In the genomic region with DNA sequence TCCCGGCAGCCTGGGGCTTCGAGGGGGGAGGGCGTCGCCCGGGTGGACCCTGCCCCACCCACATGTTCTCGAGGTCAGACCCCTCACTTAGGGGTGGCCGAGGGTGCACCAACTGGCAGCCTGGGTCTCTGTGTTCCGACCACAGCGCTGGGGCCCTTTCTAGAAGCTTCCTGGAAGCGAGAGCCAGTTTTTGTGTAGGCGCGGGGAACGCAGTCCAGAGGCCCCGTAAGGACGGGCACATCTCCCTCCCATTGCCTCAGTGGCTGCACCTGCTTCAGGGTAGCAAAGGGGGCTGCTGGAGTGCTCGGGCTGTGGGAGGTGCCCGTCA, we compare ENCODE assay signal across 27 cellular contexts.
"Had no signal": no experiment of that assay in that cellular context is flagged by ENCODE, and none has a peak within 500 bp of the region (broad histone marks: within the 10 kb centered on the region; RNA-seq: fewer than 3 reads in every experiment).

No MANE protein-coding gene starts in this region.

- H3K4me1 Mint-ChIP-seq: memory B cell; stimulated activated effector memory CD8-positive, alpha-beta T cell treated with anti-CD3 and anti-CD28 coated beads, Interleukin-12 subunit alpha, Interleukin-12 subunit beta, amount 100 ng/mL, for 72 hours had no signal

- H3K4me3 ChIP-seq: heart right ventricle, hepatocyte, left lung, lung, neural progenitor cell, ovary, prostate gland, sigmoid colon, spleen, suprapubic skin, thoracic aorta, tibial artery, uterus had no signal

- H3K9me3 ChIP-seq: ovary, prostate gland had no signal

- H3K9me3 Mint-ChIP-seq: natural killer cell treated with Interleukin-12 subunit alpha and Interleukin-12 subunit beta and Interleukin-15 and Interleukin-18, amount 100 ng/mL, for 72 hours; neural progenitor cell; stimulated activated effector memory CD8-positive, alpha-beta T cell treated with anti-CD3 and anti-CD28 coated beads, Interleukin-12 subunit alpha, Interleukin-12 subunit beta, amount 100 ng/mL, for 72 hours had no signal

- ATAC-seq: heart right ventricle; left colon; left lung; naive thymus-derived CD4-positive, alpha-beta T cell; natural killer cell treated with Interleukin-12 subunit alpha and Interleukin-12 subunit beta and Interleukin-15 and Interleukin-18, amount 100 ng/mL, for 72 hours; right cardiac atrium; stimulated activated effector memory CD8-positive, alpha-beta T cell treated with anti-CD3 and anti-CD28 coated beads, Interleukin-12 subunit alpha, Interleukin-12 subunit beta, amount 100 ng/mL, for 72 hours had no signal

- H3K27ac ChIP-seq: heart right ventricle, hepatocyte, left lung, neural progenitor cell, ovary, prostate gland, sigmoid colon, spleen, suprapubic skin, thoracic aorta, tibial artery, uterus had no signal

- H3K27ac Mint-ChIP-seq: memory B cell; natural killer cell treated with Interleukin-12 subunit alpha and Interleukin-12 subunit beta and Interleukin-15 and Interleukin-18, amount 100 ng/mL, for 72 hours; stimulated activated effector memory CD8-positive, alpha-beta T cell treated with anti-CD3 and anti-CD28 coated beads, Interleukin-12 subunit alpha, Interleukin-12 subunit beta, amount 100 ng/mL, for 72 hours; stimulated activated naive CD8-positive, alpha-beta T cell treated with anti-CD3 and anti-CD28 coated beads, Interleukin-15, Interleukin-2, amounts not matched to agents 100 ng/mL and 50 ng/mL, for 24 hours had no signal

- H3K36me3 Mint-ChIP-seq: natural killer cell treated with Interleukin-12 subunit alpha and Interleukin-12 subunit beta and Interleukin-15 and Interleukin-18, amount 100 ng/mL, for 72 hours; neural progenitor cell; stimulated activated effector memory CD8-positive, alpha-beta T cell treated with anti-CD3 and anti-CD28 coated beads, Interleukin-12 subunit alpha, Interleukin-12 subunit beta, amount 100 ng/mL, for 72 hours had no signal

- H3K36me3 ChIP-seq: heart right ventricle, left lung, neural progenitor cell, ovary, prostate gland, sigmoid colon, spleen, suprapubic skin, thoracic aorta, tibial artery, uterus had no signal

- DNase-seq: heart right ventricle; islet precursor cell; kidney glomerular epithelial cell; left colon; naive thymus-derived CD4-positive, alpha-beta T cell; ovary; retina; sigmoid colon; small intestine; spleen; stimulated activated CD4-positive, alpha-beta T cell treated with anti-CD3 and anti-CD28 coated beads, Interleukin-4, amount 100 ng/mL, for 24 hours; stimulated activated naive CD4-positive, alpha-beta T cell; tibial artery; trophoblast cell; uterus had no signal

- H3K27me3 ChIP-seq: hepatocyte, neural progenitor cell, ovary, uterus had no signal

- H3K4me3 Mint-ChIP-seq: memory B cell; naive thymus-derived CD4-positive, alpha-beta T cell; natural killer cell treated with Interleukin-12 subunit alpha and Interleukin-12 subunit beta and Interleukin-15 and Interleukin-18, amount 100 ng/mL, for 72 hours; neural progenitor cell; stimulated activated effector memory CD8-positive, alpha-beta T cell treated with anti-CD3 and anti-CD28 coated beads, Interleukin-12 subunit alpha, Interleukin-12 subunit beta, amount 100 ng/mL, for 72 hours; stimulated activated naive CD8-positive, alpha-beta T cell treated with anti-CD3 and anti-CD28 coated beads, Interleukin-15, Interleukin-2, amounts not matched to agents 100 ng/mL and 50 ng/mL, for 24 hours had no signal

- H3K4me1 ChIP-seq: heart right ventricle, left lung, prostate gland, tibial artery, uterus had no signal
